In the genomic region with DNA sequence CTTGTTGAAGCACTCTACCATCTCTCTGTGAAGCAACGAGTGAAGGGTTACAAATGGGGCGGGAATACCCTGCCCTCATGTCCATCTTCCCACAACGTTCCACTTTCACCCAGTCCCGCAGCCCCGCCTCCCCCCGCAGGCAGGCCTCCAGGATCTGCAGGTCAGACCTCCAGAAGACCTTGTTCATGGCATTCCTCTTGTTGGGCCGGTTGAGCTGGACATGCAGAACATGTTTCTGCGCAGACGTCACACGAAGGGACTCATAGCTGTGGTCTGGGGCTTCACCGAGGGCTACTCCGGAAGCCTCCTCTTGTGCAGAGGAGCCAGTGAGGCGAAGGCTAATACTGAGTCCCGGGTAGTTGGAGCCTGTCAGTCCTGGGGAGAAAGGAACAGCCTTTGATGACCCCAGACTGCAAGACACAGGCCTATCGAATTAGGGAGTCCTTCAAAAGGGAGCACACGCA, we compare ENCODE assay signal across 8 cellular contexts. TPM values are rescaled to one million over a fixed set of nuclear protein-coding genes. Genes with fewer than 3 reads are reported as not detected.
A peak's percentile ranks its signal among the peaks of the same experiment; 100 is the strongest.
DNase-seq lines count a peak whose midpoint lies in the region; ATAC-seq, FAIRE-seq and TF ChIP-seq lines count a peak whose summit lies in the region.

No MANE protein-coding gene starts in this region.

- peak overlapping the region; percentile 67 for H3K4me3 ChIP-seq in astrocyte (ENCODE audit: insufficient read depth, low read depth, low read length)
- H3K4me3 ChIP-seq in right cardiac atrium (ENCODE audit: low read length), result peak overlapping the region; percentile 74

- H3K9me3 ChIP-seq in astrocyte (ENCODE audit: insufficient read depth, low read depth, low read length) (no peaks in the 10 kb centered on the region), right cardiac atrium (ENCODE audit: control insufficient read depth, low read length) (no peaks in the 10 kb centered on the region)

- H2AFZ ChIP-seq in astrocyte (ENCODE audit: low read depth, low read length), result peak overlapping the region; percentile 72

- no peaks in the 10 kb centered on the region for H3K79me2 ChIP-seq in astrocyte (ENCODE audit: insufficient read depth, low read length)

- peaks cover 20% of the 10 kb centered on the region for H3K36me3 Mint-ChIP-seq in astrocyte (ENCODE audit: low read depth, unreplicated experiment)

- intact Hi-C loops in right cardiac atrium (cut with DNase I), result loop anchor here in 2 of 4 donors (10.0 kb wide), 1 partner anchor 186 kb away; a partner anchor contains a TSS
- intact Hi-C loops in posterior vena cava (cut with DNase I), result loop anchor here (5.0 to 10.0 kb wide), 3 partner anchors 96 to 1971 kb away; a partner anchor contains a TSS

- H3K27ac ChIP-seq in astrocyte (ENCODE audit: low read depth, low read length) (peak overlapping the region; percentile 90), right cardiac atrium (ENCODE audit: low read length) (peak overlapping the region; percentile 97)

- H3K4me1 ChIP-seq in astrocyte (ENCODE audit: insufficient read depth, low read length), result peaks cover 32% of the 10 kb centered on the region
- peaks cover 10% of the 10 kb centered on the region for H3K4me1 ChIP-seq in right cardiac atrium (ENCODE audit: control insufficient read depth, insufficient read depth, low read length)

- peak overlapping the region; percentile 84 for H3K9ac ChIP-seq in astrocyte (ENCODE audit: low read length)

- H3K4me1 Mint-ChIP-seq in astrocyte (ENCODE audit: low read depth, unreplicated experiment), result peaks cover 11% of the 10 kb centered on the region

- TF ChIP-seq CTCF in astrocyte (IDR thresholded peaks at IDR 0.05; ENCODE audit: insufficient read depth, low read depth, low read length), result no peak

- H3K36me3 ChIP-seq in astrocyte (ENCODE audit: insufficient read depth, low read length), result peaks cover 9% of the 10 kb centered on the region

- H3K27me3 ChIP-seq in astrocyte (ENCODE audit: insufficient read depth, low read length) (no peaks in the 10 kb centered on the region), right cardiac atrium (ENCODE audit: control insufficient read depth, insufficient read depth) (no peaks in the 10 kb centered on the region)

- H3K27ac Mint-ChIP-seq in astrocyte (ENCODE audit: unreplicated experiment), result peak overlapping the region; percentile 91

- FAIRE-seq in astrocyte (lab: Jason Lieb, UNC), result no peak

- peak overlapping the region; percentile 89 for H3K4me2 ChIP-seq in astrocyte (ENCODE audit: low read length)

- ATAC-seq in GM18498 (IDR thresholded peaks at IDR 0.05; ENCODE audit: unreplicated experiment), result peak; percentile 46
- peak; percentile 34 for ATAC-seq in HG02885 (IDR thresholded peaks at IDR 0.05; ENCODE audit: poor library complexity, unreplicated experiment)
- ATAC-seq in right cardiac atrium, result peak; percentile 59 to 63

- H3K9me3 Mint-ChIP-seq in astrocyte (ENCODE audit: unreplicated experiment), result no peaks in the 10 kb centered on the region

- no peaks in the 10 kb centered on the region for H3K27me3 Mint-ChIP-seq in astrocyte (ENCODE audit: low read depth, unreplicated experiment)

- 3% methylated on average over 16 of the region's 16 CpGs for WGBS in right cardiac atrium

- DNase-seq in AML-193 (lab: John Stamatoyannopoulos, UW), result peak; percentile 24 to 45
- DNase-seq in NCI-H510A (lab: John Stamatoyannopoulos, UW), result peak; percentile 53
- DNase-seq in astrocyte (ENCODE audit: low read depth), result peak; percentile 96
- peak; percentile 74 to 87 (median 86) for DNase-seq in right cardiac atrium
- peak; percentile 87 for DNase-seq in posterior vena cava (ENCODE audit: low spot score)
- DNase-seq in UCSD-AML1 (lab: John Stamatoyannopoulos, UW; ENCODE audit: unreplicated experiment), result no peak

- peak overlapping the region; percentile 78 for H3K4me3 Mint-ChIP-seq in astrocyte (ENCODE audit: unreplicated experiment)

- peaks cover 8% of the 10 kb centered on the region for H4K20me1 ChIP-seq in astrocyte (ENCODE audit: insufficient read depth, low read length)

RNA-seq across cellular contexts. Expression of a gene that starts 0.4 kb away (rescaled TPM):
- total RNA-seq in astrocyte (51.4 and 53.3 TPM in 2 replicates), right cardiac atrium (100 to 1,000 TPM; 403 to 585 (median 523) TPM), posterior vena cava (100 to 1,000 TPM; 100 to 158 TPM)
- polyA plus RNA-seq in right cardiac atrium, result 1,015 TPM

RNA-seq across cellular contexts. Expression of a gene that starts 18.4 kb away (rescaled TPM):
- 0.32 TPM in 1 of 2 replicates, not detected in the other for total RNA-seq in astrocyte
- 1 to 10 TPM in 2 of 4 donors, under 1 TPM in 2; 0.56 to 1.2 (median 0.85) TPM for total RNA-seq in right cardiac atrium
- 0.45 TPM for polyA plus RNA-seq in right cardiac atrium
- total RNA-seq in posterior vena cava, result under 1 TPM in 1 of 2 donors, not detected in 1; 0.86 TPM

RNA-seq across cellular contexts. Expression of a gene that starts 18.6 kb away (rescaled TPM):
- total RNA-seq in astrocyte (285 and 314 TPM in 2 replicates), right cardiac atrium (100 to 1,000 TPM; 146 to 206 (median 178) TPM), posterior vena cava (100 to 1,000 TPM; 191 to 194 TPM)
- 131 TPM for polyA plus RNA-seq in right cardiac atrium

RNA-seq across cellular contexts. Expression of a gene that starts 42.2 kb away (rescaled TPM):
- total RNA-seq in astrocyte (not detected in 2 replicates), right cardiac atrium (not detected), posterior vena cava (not detected)
- polyA plus RNA-seq in right cardiac atrium, result 0.70 TPM

RNA-seq across cellular contexts. Expression of a gene that starts 46.9 kb away (rescaled TPM):
- 0.91 and 1.3 TPM in 2 replicates for total RNA-seq in astrocyte
- 1 to 10 TPM; 3.1 to 4.6 (median 3.5) TPM for total RNA-seq in right cardiac atrium
- polyA plus RNA-seq in right cardiac atrium, result 7.2 TPM
- 1 to 10 TPM; 5.8 to 6.1 TPM for total RNA-seq in posterior vena cava
